29 cellular contexts compared by ENCODE assay signal in genomic region chr4:61533140-61533539, GRCh38.
DNase-seq lines count a peak whose midpoint lies in the region; ATAC-seq and TF ChIP-seq lines count a peak whose summit lies in the region.
"Had no signal": no experiment of that assay in that cellular context is flagged by ENCODE, and none has a peak within 500 bp of the region (broad histone marks: within the 10 kb centered on the region; RNA-seq: fewer than 3 reads in every experiment).

No MANE protein-coding gene starts in this region.

- CTCF ChIA-PET in activated CD8-positive, alpha-beta memory T cell treated with anti-CD3 and anti-CD28 coated beads, Interleukin-2, amount 10 ng/mL, durations not matched to agents 7 days and 5 days (lab: Charles Lee), result no interaction called here

- H3K4me2 ChIP-seq in neuronal stem cell (ENCODE audit: insufficient read depth, low read length, poor library complexity, severe bottlenecking) (no peak overlapping the region), MM.1S (ENCODE audit: low read depth, low read length) (no peak overlapping the region)

- H2AK5ac ChIP-seq in neuronal stem cell (ENCODE audit: low read depth, low read length), result no peak overlapping the region

- no peak overlapping the region for H3K9ac ChIP-seq in neuronal stem cell (ENCODE audit: low read depth, low read length, poor library complexity)
- no peak overlapping the region for H3K9ac ChIP-seq in MM.1S (ENCODE audit: low read length)

- no peaks in the 10 kb centered on the region for H4K20me1 ChIP-seq in MM.1S (ENCODE audit: insufficient read depth, low read length)

- no peak overlapping the region for H2BK5ac ChIP-seq in neuronal stem cell (ENCODE audit: low read length)

- no peak overlapping the region for H3K4ac ChIP-seq in neuronal stem cell (ENCODE audit: low read length)

- H3K27ac Mint-ChIP-seq in activated CD8-positive, alpha-beta memory T cell treated with anti-CD3 and anti-CD28 coated beads, Interleukin-2, amount 10 ng/mL, durations not matched to agents 7 days and 5 days, result no peak overlapping the region
- H3K27ac Mint-ChIP-seq: activated CD4-positive, alpha-beta memory T cell treated with anti-CD3 and anti-CD28 coated beads, Interleukin-2, amount 10 ng/mL, durations not matched to agents 7 days and 5 days; activated naive CD8-positive, alpha-beta T cell treated with anti-CD3 and anti-CD28 coated beads, Interleukin-2, amount 10 ng/mL, durations not matched to agents 7 days and 5 days; CD14-positive monocyte; natural killer cell; stimulated activated naive CD8-positive, alpha-beta T cell treated with anti-CD3 and anti-CD28 coated beads, Interleukin-15, Interleukin-2, amounts not matched to agents 100 ng/mL and 50 ng/mL, for 24 hours had no signal

- ATAC-seq in foreskin keratinocyte, result peak; percentile 99
- ATAC-seq in HG03439 (IDR thresholded peaks at IDR 0.05; ENCODE audit: unreplicated experiment), result no peak
- ATAC-seq in activated CD8-positive, alpha-beta memory T cell treated with anti-CD3 and anti-CD28 coated beads, Interleukin-2, amount 10 ng/mL, durations not matched to agents 7 days and 5 days, result no peak
- ATAC-seq: body of pancreas, left lung, natural killer cell had no signal

- H3K27me3 ChIP-seq in foreskin keratinocyte (no peaks in the 10 kb centered on the region), neuronal stem cell (ENCODE audit: control insufficient read depth in 3 of 3, insufficient read depth in 3 of 3, low read depth in 1 of 3, low read length in 3 of 3) (no peaks in the 10 kb centered on the region), MM.1S (replicated peaks; ENCODE audit: insufficient read depth, low read length) (no peaks in the 10 kb centered on the region)
- H3K27me3 ChIP-seq: body of pancreas, left lung, SJCRH30 had no signal

- DNase-seq in NCI-H226, result peak; percentile 65
- DNase-seq in amniotic epithelial cell (ENCODE audit: low read depth), result peak; percentile 64
- DNase-seq in foreskin keratinocyte, result peak; percentile 78 to 90
- DNase-seq in neuronal stem cell (ENCODE audit: low spot score), result no peak
- no peak for DNase-seq in MM.1S
- no peak for DNase-seq in stimulated activated CD4-positive, alpha-beta T cell treated with anti-CD3 and anti-CD28 coated beads, Interleukin-12 subunit alpha, Interleukin-12 subunit beta, amount 100 ng/mL, for 4 hours
- DNase-seq in activated CD8-positive, alpha-beta memory T cell treated with anti-CD3 and anti-CD28 coated beads, Interleukin-2, amount 10 ng/mL, durations not matched to agents 7 days and 5 days, result no peak
- DNase-seq: activated CD4-positive, alpha-beta memory T cell treated with anti-CD3 and anti-CD28 coated beads, Interleukin-2, amount 10 ng/mL, durations not matched to agents 7 days and 5 days; activated CD4-positive, CD25-positive, alpha-beta regulatory T cell treated with anti-CD3 and anti-CD28 coated beads, Interleukin-2, amount 50 U/mL, for 72 hours; activated effector memory CD4-positive, alpha-beta T cell treated with anti-CD3 and anti-CD28 coated beads, Interleukin-2, amount 50 U/mL, for 16 hours; activated naive CD8-positive, alpha-beta T cell treated with anti-CD3 and anti-CD28 coated beads, Interleukin-2, amount 10 ng/mL, durations not matched to agents 7 days and 5 days; activated T-cell treated with anti-CD3 and anti-CD28 coated beads for 4 hours; body of pancreas; H9; head of caudate nucleus; left lung; natural killer cell; NCI-H1105 treated with DMSO at 0.1 percent for 48 hours; NCI-H2029 treated with DMSO at 0.1 percent for 48 hours; NCI-H446; OCI-M1; posterior cingulate gyrus; T-helper 1 cell had no signal

- no peak overlapping the region for H3K23ac ChIP-seq in neuronal stem cell (ENCODE audit: low read depth, low read length, poor library complexity)

- H3K4me3 ChIP-seq in neuronal stem cell (ENCODE audit: low read length in 2 of 2) (no peak overlapping the region), MM.1S (ENCODE audit: low read length) (no peak overlapping the region)
- H3K4me3 ChIP-seq: body of pancreas, coronary artery, left lung, SJCRH30 had no signal

- H3K27me3 Mint-ChIP-seq in activated CD8-positive, alpha-beta memory T cell treated with anti-CD3 and anti-CD28 coated beads, Interleukin-2, amount 10 ng/mL, durations not matched to agents 7 days and 5 days, result no peaks in the 10 kb centered on the region
- H3K27me3 Mint-ChIP-seq: activated CD4-positive, alpha-beta memory T cell treated with anti-CD3 and anti-CD28 coated beads, Interleukin-2, amount 10 ng/mL, durations not matched to agents 7 days and 5 days; activated naive CD8-positive, alpha-beta T cell treated with anti-CD3 and anti-CD28 coated beads, Interleukin-2, amount 10 ng/mL, durations not matched to agents 7 days and 5 days; stimulated activated naive CD8-positive, alpha-beta T cell treated with anti-CD3 and anti-CD28 coated beads, Interleukin-15, Interleukin-2, amounts not matched to agents 100 ng/mL and 50 ng/mL, for 24 hours had no signal

- no peaks in the 10 kb centered on the region for H3K4me1 Mint-ChIP-seq in activated CD8-positive, alpha-beta memory T cell treated with anti-CD3 and anti-CD28 coated beads, Interleukin-2, amount 10 ng/mL, durations not matched to agents 7 days and 5 days
- H3K4me1 Mint-ChIP-seq: activated CD4-positive, alpha-beta memory T cell treated with anti-CD3 and anti-CD28 coated beads, Interleukin-2, amount 10 ng/mL, durations not matched to agents 7 days and 5 days; activated naive CD8-positive, alpha-beta T cell treated with anti-CD3 and anti-CD28 coated beads, Interleukin-2, amount 10 ng/mL, durations not matched to agents 7 days and 5 days; CD14-positive monocyte; natural killer cell had no signal

- H4K91ac ChIP-seq in neuronal stem cell (ENCODE audit: low read depth, low read length, poor library complexity), result no peak overlapping the region

- H3K9me3 Mint-ChIP-seq in activated CD8-positive, alpha-beta memory T cell treated with anti-CD3 and anti-CD28 coated beads, Interleukin-2, amount 10 ng/mL, durations not matched to agents 7 days and 5 days (ENCODE audit: low read depth), result peaks cover 19% of the 10 kb centered on the region

- no peak overlapping the region for H3K14ac ChIP-seq in neuronal stem cell (ENCODE audit: low read length)

- no peak overlapping the region for H2BK15ac ChIP-seq in neuronal stem cell (ENCODE audit: low read length)

- WGBS in neuronal stem cell (ENCODE audit: extremely low coverage in 2 of 2, insufficient read length in 2 of 2, insufficient replicate concordance in 1 of 2), 2 donors, result no CpG with 5 or more reads among the region's 1 CpG

- no peak overlapping the region for H3K27ac ChIP-seq in foreskin keratinocyte
- peak overlapping the region; percentile 94 for H3K27ac ChIP-seq in neuronal stem cell (replicated peaks; ENCODE audit: low read length)
- H3K27ac ChIP-seq in MM.1S (ENCODE audit: low read length), result no peak overlapping the region
- H3K27ac ChIP-seq: body of pancreas, coronary artery, HL-60, left lung, SJCRH30 had no signal

- no peak overlapping the region for H4K8ac ChIP-seq in neuronal stem cell (ENCODE audit: low read depth, low read length)

- H2BK120ac ChIP-seq in neuronal stem cell (ENCODE audit: low read depth, low read length), result no peak overlapping the region

- H3K36me3 Mint-ChIP-seq in activated CD8-positive, alpha-beta memory T cell treated with anti-CD3 and anti-CD28 coated beads, Interleukin-2, amount 10 ng/mL, durations not matched to agents 7 days and 5 days, result no peaks in the 10 kb centered on the region
- H3K36me3 Mint-ChIP-seq: activated naive CD8-positive, alpha-beta T cell treated with anti-CD3 and anti-CD28 coated beads, Interleukin-2, amount 10 ng/mL, durations not matched to agents 7 days and 5 days; CD14-positive monocyte; natural killer cell had no signal

- H3K4me1 ChIP-seq in foreskin keratinocyte, result peaks cover 6% of the 10 kb centered on the region
- H3K4me1 ChIP-seq in neuronal stem cell (ENCODE audit: control insufficient read depth in 2 of 2, insufficient read depth in 1 of 2, low read depth in 1 of 2, low read length in 2 of 2), result peaks cover 4 to 15% of the 10 kb centered on the region in 2 donors
- no peaks in the 10 kb centered on the region for H3K4me1 ChIP-seq in MM.1S (ENCODE audit: low read length)
- H3K4me1 ChIP-seq: body of pancreas, left lung, SJCRH30 had no signal

- H3K9me2 ChIP-seq in MM.1S (replicated peaks; ENCODE audit: insufficient read depth, low read length), result no peaks in the 10 kb centered on the region

- H3K4me3 Mint-ChIP-seq in activated CD8-positive, alpha-beta memory T cell treated with anti-CD3 and anti-CD28 coated beads, Interleukin-2, amount 10 ng/mL, durations not matched to agents 7 days and 5 days, result no peak overlapping the region
- H3K4me3 Mint-ChIP-seq: activated CD4-positive, alpha-beta memory T cell treated with anti-CD3 and anti-CD28 coated beads, Interleukin-2, amount 10 ng/mL, durations not matched to agents 7 days and 5 days; activated naive CD8-positive, alpha-beta T cell treated with anti-CD3 and anti-CD28 coated beads, Interleukin-2, amount 10 ng/mL, durations not matched to agents 7 days and 5 days; CD14-positive monocyte; H9; natural killer cell; stimulated activated naive CD8-positive, alpha-beta T cell treated with anti-CD3 and anti-CD28 coated beads, Interleukin-15, Interleukin-2, amounts not matched to agents 100 ng/mL and 50 ng/mL, for 24 hours had no signal

- no peak for TF ChIP-seq CTCF in foreskin keratinocyte (conservative IDR thresholded peaks at IDR 0.05)
- no peak for TF ChIP-seq CTCF in MM.1S (IDR thresholded peaks at IDR 0.05; ENCODE audit: low read length)

- no peaks in the 10 kb centered on the region for H3F3A ChIP-seq in MM.1S (ENCODE audit: insufficient read depth, low read length)

- no peaks in the 10 kb centered on the region for H3K36me3 ChIP-seq in neuronal stem cell (replicated peaks in 1 of 2; ENCODE audit: control insufficient read depth in 2 of 2, insufficient read depth in 2 of 2, low read length in 2 of 2)
- H3K36me3 ChIP-seq in MM.1S (replicated peaks; ENCODE audit: insufficient read depth, low read length), result no peaks in the 10 kb centered on the region
- H3K36me3 ChIP-seq: left lung, SJCRH30 had no signal

- H3K9me3 ChIP-seq in neuronal stem cell (replicated peaks in 1 of 2; ENCODE audit: control insufficient read depth in 2 of 2, insufficient read depth in 1 of 2, low read depth in 1 of 2, low read length in 2 of 2) (peaks cover 0 to 21% of the 10 kb centered on the region in 2 donors), MM.1S (replicated peaks; ENCODE audit: insufficient read depth, low read length) (no peaks in the 10 kb centered on the region)
- H3K9me3 ChIP-seq: body of pancreas, left lung, SJCRH30 had no signal

- H3K79me2 ChIP-seq in MM.1S (ENCODE audit: low read length), result no peaks in the 10 kb centered on the region

- no peak overlapping the region for H3K18ac ChIP-seq in neuronal stem cell (ENCODE audit: low read length)

- no peaks in the 10 kb centered on the region for H3K79me1 ChIP-seq in neuronal stem cell (ENCODE audit: low read depth, low read length)

- no peak overlapping the region for H2BK12ac ChIP-seq in neuronal stem cell (ENCODE audit: low read length)

- no peak overlapping the region for H2AFZ ChIP-seq in neuronal stem cell (ENCODE audit: low read length)
- H2AFZ ChIP-seq in MM.1S (ENCODE audit: low read length), result no peak overlapping the region

Comparison
In these comparisons a context has a peak if more than half of its experiments do, and no peak if none do; other contexts are left out.
1. DNase-seq: peak in NCI-H226 (single experiment), amniotic epithelial cell (single experiment) and foreskin keratinocyte (2 of 2); none in neuronal stem cell (single experiment), MM.1S (single experiment), stimulated activated CD4-positive, alpha-beta T cell treated with anti-CD3 and anti-CD28 coated beads, Interleukin-12 subunit alpha, Interleukin-12 subunit beta, amount 100 ng/mL, for 4 hours (single experiment) and activated CD8-positive, alpha-beta memory T cell treated with anti-CD3 and anti-CD28 coated beads, Interleukin-2, amount 10 ng/mL, durations not matched to agents 7 days and 5 days (single experiment).